ENCODE assay signal across 22 cellular contexts in genomic region chr17:77839324-77840155, GRCh38.
DNase-seq lines count a peak whose midpoint lies in the region; ATAC-seq, FAIRE-seq and TF ChIP-seq lines count a peak whose summit lies in the region.
"Had no signal": no experiment of that assay in that cellular context is flagged by ENCODE, and none has a peak within 500 bp of the region (broad histone marks: within the 10 kb centered on the region; RNA-seq: fewer than 3 reads in every experiment).

No MANE protein-coding gene starts in this region.

- H3K4me3 Mint-ChIP-seq in natural killer cell treated with Interleukin-12 subunit alpha and Interleukin-12 subunit beta and Interleukin-15 and Interleukin-18, amount 100 ng/mL, for 72 hours, result peak overlapping the region; percentile 8
- no peak overlapping the region for H3K4me3 Mint-ChIP-seq in type B pancreatic cell
- H3K4me3 Mint-ChIP-seq: central memory CD8-positive, alpha-beta T cell; nephron progenitor cell had no signal

- DNase-seq in Right ventricle myocardium superior (no peak), left cardiac atrium (no peak), endothelial cell of umbilical vein (ENCODE audit: low read depth, low spot score) (no peak), type B pancreatic cell (ENCODE audit: extremely low spot score, unreplicated experiment) (no peak), DMS114 treated with DMSO at 0.1 percent for 48 hours (lab: John Stamatoyannopoulos, UW; ENCODE audit: unreplicated experiment) (no peak), H54 (ENCODE audit: insufficient read length, low spot score) (no peak)
- DNase-seq in natural killer cell treated with Interleukin-12 subunit alpha and Interleukin-12 subunit beta and Interleukin-15 and Interleukin-18, amount 100 ng/mL, for 72 hours (ENCODE audit: low spot score), result peak; percentile 6
- no peak for DNase-seq in activated CD8-positive, alpha-beta memory T cell treated with anti-CD3 and anti-CD28 coated beads for 24 hours
- DNase-seq: activated CD8-positive, alpha-beta memory T cell treated with anti-CD3 and anti-CD28 coated beads, Interleukin-2, amount 50 U/mL, for 48 hours; activated naive CD4-positive, alpha-beta T cell; foreskin keratinocyte; KBM-7; kidney; mesenchymal stem cell; NCI-H748 treated with DMSO at 0.1 percent for 48 hours; nephron progenitor cell; SHP77 treated with DMSO at 0.1 percent for 48 hours; stimulated activated CD4-positive, alpha-beta T cell treated with anti-CD3 and anti-CD28 coated beads, Interleukin-15, amount 100 ng/mL, for 24 hours had no signal

- TF ChIP-seq CTCF in endothelial cell of umbilical vein (IDR thresholded peaks at IDR 0.05; ENCODE audit: extremely low read depth in 1 of 2, insufficient read depth in 1 of 2, low read depth in 1 of 2, low read length in 2 of 2) (no peak), type B pancreatic cell (conservative IDR thresholded peaks at IDR 0.05) (no peak)

- no peak overlapping the region for H3K4me3 ChIP-seq in endothelial cell of umbilical vein (replicated peaks in 1 of 3; ENCODE audit: insufficient read depth in 1 of 3, low read depth in 1 of 3, low read length in 3 of 3)
- H3K4me3 ChIP-seq: vagina had no signal

- H3K27me3 Mint-ChIP-seq in natural killer cell treated with Interleukin-12 subunit alpha and Interleukin-12 subunit beta and Interleukin-15 and Interleukin-18, amount 100 ng/mL, for 72 hours, result peaks cover 8 to 11% of the 10 kb centered on the region in 2 donors
- H3K27me3 Mint-ChIP-seq in type B pancreatic cell, result peaks cover 11% of the 10 kb centered on the region
- H3K27me3 Mint-ChIP-seq: central memory CD8-positive, alpha-beta T cell had no signal

- no peak overlapping the region for H2AFZ ChIP-seq in endothelial cell of umbilical vein (ENCODE audit: low read depth, low read length)

- no peaks in the 10 kb centered on the region for H3K9me1 ChIP-seq in endothelial cell of umbilical vein (replicated peaks; ENCODE audit: control insufficient read depth, extremely low read depth, insufficient read depth, low read length)

- POLR2A ChIA-PET in endothelial cell of umbilical vein (lab: Charles Lee), result no interaction called here

- no peaks in the 10 kb centered on the region for H4K20me1 ChIP-seq in endothelial cell of umbilical vein (replicated peaks; ENCODE audit: control insufficient read depth, extremely low read depth, insufficient read depth, low read length)

- dilution Hi-C loops in endothelial cell of umbilical vein (cut with MboI; ENCODE audit: extremely low pct_ligation_motif_present, low sequenced_read_pairs), result no loop called here

- peak overlapping the region; percentile 9 to 10 for H3K27ac Mint-ChIP-seq in natural killer cell treated with Interleukin-12 subunit alpha and Interleukin-12 subunit beta and Interleukin-15 and Interleukin-18, amount 100 ng/mL, for 72 hours
- peak overlapping the region; percentile 7 for H3K27ac Mint-ChIP-seq in type B pancreatic cell
- H3K27ac Mint-ChIP-seq: nephron progenitor cell had no signal

- BruUV-seq in endothelial cell of umbilical vein (replicated peaks; lab: Mats Ljungman, UMichigan), result no TSS peak

- H3K27ac ChIP-seq in endothelial cell of umbilical vein (ENCODE audit: insufficient read depth, low read depth, low read length), result no peak overlapping the region
- H3K27ac ChIP-seq: C4-2B, foreskin keratinocyte, vagina had no signal

- intact Hi-C loops in Right ventricle myocardium superior (cut with DNase I), result no loop called here
- intact Hi-C loops in left cardiac atrium (cut with DNase I), result loop anchor here in 1 of 2 donors (10.0 kb wide), 1 partner anchor 65 kb away; no protein-coding TSS in a partner anchor
- intact Hi-C loops in endothelial cell of umbilical vein (cut with micrococcal nuclease), result no loop called here

- no peaks in the 10 kb centered on the region for H3K9me3 ChIP-seq in endothelial cell of umbilical vein (replicated peaks; ENCODE audit: control insufficient read depth, insufficient read depth, low read length)
- H3K9me3 ChIP-seq: vagina had no signal

- no peaks in the 10 kb centered on the region for H3K9me3 Mint-ChIP-seq in natural killer cell treated with Interleukin-12 subunit alpha and Interleukin-12 subunit beta and Interleukin-15 and Interleukin-18, amount 100 ng/mL, for 72 hours
- no peaks in the 10 kb centered on the region for H3K9me3 Mint-ChIP-seq in type B pancreatic cell
- H3K9me3 Mint-ChIP-seq: central memory CD8-positive, alpha-beta T cell; nephron progenitor cell had no signal

- peaks cover 68 to 71% of the 10 kb centered on the region in 2 donors for H3K4me1 Mint-ChIP-seq in natural killer cell treated with Interleukin-12 subunit alpha and Interleukin-12 subunit beta and Interleukin-15 and Interleukin-18, amount 100 ng/mL, for 72 hours (ENCODE audit: low read depth in 2 of 2)
- peaks cover 26% of the 10 kb centered on the region for H3K4me1 Mint-ChIP-seq in type B pancreatic cell (ENCODE audit: unreplicated experiment)

- TF ChIP-seq POLR2A in endothelial cell of umbilical vein (IDR thresholded peaks at IDR 0.05; ENCODE audit: low read depth, low read length) (no peak), H54 (IDR thresholded peaks at IDR 0.05; ENCODE audit: low read depth, low read length) (no peak)

- peaks cover 8% of the 10 kb centered on the region for H3K4me1 ChIP-seq in endothelial cell of umbilical vein (ENCODE audit: control insufficient read depth, extremely low read depth, insufficient read depth, low read length)
- H3K4me1 ChIP-seq: foreskin keratinocyte had no signal

- no peak overlapping the region for H3K4me2 ChIP-seq in endothelial cell of umbilical vein (ENCODE audit: insufficient read depth, low read length)

- no peaks in the 10 kb centered on the region for H3K36me3 ChIP-seq in endothelial cell of umbilical vein (ENCODE audit: control insufficient read depth in 2 of 2, extremely low read depth in 1 of 2, insufficient read depth in 2 of 2, low read length in 2 of 2)
- H3K36me3 ChIP-seq: vagina had no signal

- FAIRE-seq in endothelial cell of umbilical vein (lab: Jason Lieb, UNC) (peak; percentile 28), H54 (lab: Jason Lieb, UNC) (no peak)
- FAIRE-seq: GM12891, kidney had no signal

- H3K79me2 ChIP-seq in endothelial cell of umbilical vein (ENCODE audit: control insufficient read depth, insufficient read depth, low read length), result no peaks in the 10 kb centered on the region

- H3K9ac ChIP-seq in endothelial cell of umbilical vein (replicated peaks; ENCODE audit: extremely low read depth, insufficient read depth, low read length), result no peak overlapping the region

- H3K27me3 ChIP-seq in endothelial cell of umbilical vein (ENCODE audit: control insufficient read depth in 2 of 2, insufficient read depth in 2 of 2, low read length in 2 of 2), result no peaks in the 10 kb centered on the region
- H3K27me3 ChIP-seq: foreskin keratinocyte, vagina had no signal

- ATAC-seq in Right ventricle myocardium superior (ENCODE audit: poor library complexity), result peak; percentile 33
- ATAC-seq in left cardiac atrium, result no peak
- no peak for ATAC-seq in natural killer cell treated with Interleukin-12 subunit alpha and Interleukin-12 subunit beta and Interleukin-15 and Interleukin-18, amount 100 ng/mL, for 72 hours
- ATAC-seq: foreskin keratinocyte had no signal

- H3K36me3 Mint-ChIP-seq in natural killer cell treated with Interleukin-12 subunit alpha and Interleukin-12 subunit beta and Interleukin-15 and Interleukin-18, amount 100 ng/mL, for 72 hours, result peaks cover 5% of the 10 kb centered on the region
- no peaks in the 10 kb centered on the region for H3K36me3 Mint-ChIP-seq in type B pancreatic cell

- CTCF ChIA-PET in endothelial cell of umbilical vein (lab: Charles Lee), result no interaction called here

TF ChIP-seq in endothelial cell of umbilical vein, 7 proteins besides CTCF, POLR2A, EP300 and RAD21:
- TF ChIP-seq MYC (IDR thresholded peaks at IDR 0.05; ENCODE audit: low read depth, low read length) (no peak), POLR2AphosphoS5 (IDR thresholded peaks at IDR 0.05; ENCODE audit: insufficient read depth, low read depth, low read length) (no peak), GATA2 (IDR thresholded peaks at IDR 0.05; ENCODE audit: insufficient read depth, insufficient read length, low read depth, low read length) (no peak), JUN (IDR thresholded peaks at IDR 0.05; ENCODE audit: borderline replicate concordance, insufficient read depth, insufficient read length, low read depth) (no peak), FOS (IDR thresholded peaks at IDR 0.05; ENCODE audit: borderline replicate concordance, insufficient read depth, low read length) (no peak), EZH2 (IDR thresholded peaks at IDR 0.05; ENCODE audit: borderline replicate concordance, low read depth, low read length, severe bottlenecking) (no peak)
- TF ChIP-seq, protein P1, sequence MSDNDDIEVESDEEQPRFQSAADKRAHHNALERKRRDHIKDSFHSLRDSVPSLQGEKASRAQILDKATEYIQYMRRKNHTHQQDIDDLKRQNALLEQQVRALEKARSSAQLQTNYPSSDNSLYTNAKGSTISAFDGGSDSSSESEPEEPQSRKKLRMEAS (IDR thresholded peaks at IDR 0.05; ENCODE audit: insufficient read depth, insufficient read length), result no peak
